ENCODE assay signal across 1 cellular context in genomic region chr15:76904461-76905012, GRCh38.
TF ChIP-seq lines count a peak whose summit lies in the region.

No MANE protein-coding gene starts in this region.

TF ChIP-seq in K562, 482 proteins besides CTCF, POLR2A, EP300 and RAD21 (continued from another document):
- TF ChIP-seq EGR1 (conservative IDR thresholded peaks at IDR 0.05) (no peak), MEIS2 (IDR thresholded peaks at IDR 0.05; ENCODE audit: partially characterized antibody) (peak; percentile 29), HSF4 (CRISPR knock-in tag; IDR thresholded peaks at IDR 0.05; ENCODE audit: borderline replicate concordance) (no peak), STAT6 (CRISPR knock-in tag; IDR thresholded peaks at IDR 0.05) (no peak), PATZ1 (CRISPR knock-in tag; IDR thresholded peaks at IDR 0.05; ENCODE audit: borderline replicate concordance) (no peak), MXI1 (IDR thresholded peaks at IDR 0.05; ENCODE audit: low read depth, low read length) (0 out of 2 replicates have a peak, but pooled peaks have one; percentile 15), ZC3H11A (IDR thresholded peaks at IDR 0.05; ENCODE audit: low read depth, low read length) (no peak), EP400 (IDR thresholded peaks at IDR 0.05) (0 out of 2 replicates have a peak, but pooled peaks have one; percentile 2), FOS (IDR thresholded peaks at IDR 0.05; ENCODE audit: extremely low read depth, insufficient read length) (no peak), HIVEP1 (CRISPR knock-in tag; IDR thresholded peaks at IDR 0.05) (no peak), SIN3A (IDR thresholded peaks at IDR 0.05; ENCODE audit: borderline replicate concordance in 2 of 2, control insufficient read depth in 1 of 2, low read depth in 2 of 2, low read length in 2 of 2) (0 out of 4 replicates have a peak, but pooled peaks of 1 of the 2 experiments have one; percentile 32)
- TF ChIP-seq, protein P1, sequence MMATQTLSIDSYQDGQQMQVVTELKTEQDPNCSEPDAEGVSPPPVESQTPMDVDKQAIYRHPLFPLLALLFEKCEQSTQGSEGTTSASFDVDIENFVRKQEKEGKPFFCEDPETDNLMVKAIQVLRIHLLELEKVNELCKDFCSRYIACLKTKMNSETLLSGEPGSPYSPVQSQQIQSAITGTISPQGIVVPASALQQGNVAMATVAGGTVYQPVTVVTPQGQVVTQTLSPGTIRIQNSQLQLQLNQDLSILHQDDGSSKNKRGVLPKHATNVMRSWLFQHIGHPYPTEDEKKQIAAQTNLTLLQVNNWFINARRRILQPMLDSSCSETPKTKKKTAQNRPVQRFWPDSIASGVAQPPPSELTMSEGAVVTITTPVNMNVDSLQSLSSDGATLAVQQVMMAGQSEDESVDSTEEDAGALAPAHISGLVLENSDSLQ (IDR thresholded peaks at IDR 0.05) = peak; percentile 50
